ENCODE assay signal across 13 cellular contexts in genomic region chr6:167487706-167488664, GRCh38.
"Had no signal": no experiment of that assay in that cellular context is flagged by ENCODE, and none has a peak within 500 bp of the region (broad histone marks: within the 10 kb centered on the region; RNA-seq: fewer than 3 reads in every experiment).

No MANE protein-coding gene starts in this region.

- H3K4me3 ChIP-seq: right atrium auricular region, smooth muscle cell, tibial artery, uterus had no signal

- H3K4me3 Mint-ChIP-seq: activated CD4-positive, alpha-beta T cell treated with anti-CD3 and anti-CD28 coated beads for 36 hours; activated naive CD8-positive, alpha-beta T cell; endodermal cell had no signal

- H3K4me2 ChIP-seq: smooth muscle cell had no signal

- H3K9me3 ChIP-seq: right atrium auricular region, tibial artery, uterus had no signal

- H3K36me3 Mint-ChIP-seq: activated naive CD8-positive, alpha-beta T cell had no signal

- H3K27ac Mint-ChIP-seq: activated CD4-positive, alpha-beta T cell treated with anti-CD3 and anti-CD28 coated beads for 36 hours; activated naive CD8-positive, alpha-beta T cell; endodermal cell had no signal

- H3K4me1 Mint-ChIP-seq: activated CD4-positive, alpha-beta T cell treated with anti-CD3 and anti-CD28 coated beads for 36 hours had no signal

- H3K27me3 ChIP-seq: right atrium auricular region, tibial artery, uterus had no signal

- H3K27ac ChIP-seq: right atrium auricular region, tibial artery, uterus, VCaP had no signal

- ATAC-seq: activated CD4-positive, alpha-beta T cell treated with anti-CD3 and anti-CD28 coated beads for 36 hours had no signal

- H3K4me1 ChIP-seq: tibial artery, uterus had no signal

- H3K36me3 ChIP-seq: right atrium auricular region, tibial artery, uterus had no signal

- DNase-seq: activated CD4-positive, alpha-beta T cell treated with anti-CD3 and anti-CD28 coated beads for 36 hours; amygdala; dermis blood vessel endothelial cell; endodermal cell; erythroblast; hypothalamus; kidney glomerular epithelial cell; tibial artery; uterus had no signal
